In genomic region chr12:112381898-112382796, GRCh38 we compare ENCODE assay signal across 8 cellular contexts. TPM values are rescaled to one million over a fixed set of nuclear protein-coding genes. Genes with fewer than 3 reads are reported as not detected.
A peak's percentile ranks its signal among the peaks of the same experiment; 100 is the strongest.
DNase-seq lines count a peak whose midpoint lies in the region; ATAC-seq, FAIRE-seq and TF ChIP-seq lines count a peak whose summit lies in the region.

Gene HECTD4, minus strand, starts transcription at chr12:112382431. Its CDS starts 303 bp downstream, at chr12:112382128.

- peaks cover 3% of the 10 kb centered on the region for H3K9me1 ChIP-seq in keratinocyte (ENCODE audit: control insufficient read depth, extremely low read depth, insufficient read depth, low read length)

- H3K4me3 Mint-ChIP-seq in central memory CD8-positive, alpha-beta T cell, result peak within 1 kb of the TSS; percentile 88

- peak within 1 kb of the TSS; percentile 89 for H2AFZ ChIP-seq in keratinocyte (ENCODE audit: control insufficient read depth, low read length)

- peak within 1 kb of the TSS; percentile 60 for H3K27ac ChIP-seq in keratinocyte (ENCODE audit: control insufficient read depth, insufficient read depth, low read length)

- H3K4me1 ChIP-seq in keratinocyte (ENCODE audit: control insufficient read depth, extremely low read depth, insufficient read depth, low read length), result peaks cover 7% of the 10 kb centered on the region

- H3K79me2 ChIP-seq in keratinocyte (ENCODE audit: control insufficient read depth, insufficient read depth, low read length), result peaks cover 36% of the 10 kb centered on the region

- H3K27me3 Mint-ChIP-seq in central memory CD8-positive, alpha-beta T cell, result no peaks in the 10 kb centered on the region

- no peaks in the 10 kb centered on the region for H3K9me3 ChIP-seq in keratinocyte (ENCODE audit: control insufficient read depth, low read depth, low read length)

- H3K9ac ChIP-seq in keratinocyte (ENCODE audit: control insufficient read depth, extremely low read depth, insufficient read depth, low read length), result peak within 1 kb of the TSS; percentile 77

- peaks cover 23% of the 10 kb centered on the region for H3K4me1 Mint-ChIP-seq in central memory CD8-positive, alpha-beta T cell

- H3K9me3 Mint-ChIP-seq in central memory CD8-positive, alpha-beta T cell, result no peaks in the 10 kb centered on the region

- H3K4me3 ChIP-seq in AG09309 (ENCODE audit: control insufficient read depth, low read depth, low read length), result peak within 1 kb of the TSS; percentile 84
- peak within 1 kb of the TSS; percentile 48 to 72 (median 69) for H3K4me3 ChIP-seq in keratinocyte (ENCODE audit: control insufficient read depth in 2 of 3, extremely low read depth in 1 of 3, insufficient read depth in 2 of 3, low read depth in 1 of 3, low read length in 3 of 3)

- H3K27me3 ChIP-seq in keratinocyte (ENCODE audit: control insufficient read depth, extremely low read depth, insufficient read depth, low read length), result no peaks in the 10 kb centered on the region

- dilution Hi-C loops in keratinocyte (cut with MboI; ENCODE audit: extremely low pct_ligation_motif_present, low sequenced_read_pairs), result no loop called here

- H3K27ac Mint-ChIP-seq in central memory CD8-positive, alpha-beta T cell (ENCODE audit: low read depth), result peak within 1 kb of the TSS; percentile 92

- no peak for FAIRE-seq in keratinocyte (lab: Jason Lieb, UNC)

- ATAC-seq in GM19025 (IDR thresholded peaks at IDR 0.05; ENCODE audit: low read depth, unreplicated experiment) (peak; percentile 88), HG03280 (IDR thresholded peaks at IDR 0.05; ENCODE audit: unreplicated experiment) (peak; percentile 93)
- ATAC-seq in activated CD4-positive, CD25-positive, alpha-beta regulatory T cell treated with anti-CD3 and anti-CD28 coated beads, Interleukin-2, amount 50 U/mL, for 24 hours, result peak; percentile 97 to 98
- peak; percentile 94 for ATAC-seq in central memory CD8-positive, alpha-beta T cell (replicated peaks; ENCODE audit: extremely low read depth, poor library complexity, severe bottlenecking)

- no peaks in the 10 kb centered on the region for H4K20me1 ChIP-seq in keratinocyte (ENCODE audit: control insufficient read depth, extremely low read depth, insufficient read depth, low read length)

- peak within 1 kb of the TSS; percentile 96 for H3K4me2 ChIP-seq in keratinocyte (ENCODE audit: control insufficient read depth, extremely low read depth, insufficient read depth, low read depth, low read length)

- DNase-seq in AG09309 (ENCODE audit: low read depth), result no peak
- DNase-seq in NCI-H446 treated with DMSO at 0.1 percent for 48 hours (lab: John Stamatoyannopoulos, UW), result peak; percentile 64
- peak; percentile 79 to 84 for DNase-seq in central memory CD8-positive, alpha-beta T cell (ENCODE audit: low spot score in 2 of 2)
- DNase-seq in keratinocyte (ENCODE audit: low read depth, low spot score), result no peak
- peak; percentile 82 to 95 (median 91) for DNase-seq in stimulated activated CD4-positive, alpha-beta T cell treated with anti-CD3 and anti-CD28 coated beads, Interleukin-12 subunit alpha, Interleukin-12 subunit beta, amount 100 ng/mL, for 48 hours (ENCODE audit: low read depth in 2 of 3, low spot score in 1 of 3)

- peaks cover 10% of the 10 kb centered on the region for H3K36me3 Mint-ChIP-seq in central memory CD8-positive, alpha-beta T cell (ENCODE audit: insufficient read depth)

- no peak for TF ChIP-seq CTCF in AG09309 (IDR thresholded peaks at IDR 0.05; ENCODE audit: control insufficient read depth, insufficient read depth, low read depth, low read length, missing control alignments)
- no peak for TF ChIP-seq CTCF in keratinocyte (optimal IDR thresholded peaks at IDR 0.05 in 1 of 3, IDR thresholded peaks at IDR 0.05 in 1 of 3, conservative IDR thresholded peaks at IDR 0.05 in 1 of 3; ENCODE audit: extremely low read depth in 1 of 3, insufficient read depth in 2 of 3, low read length in 3 of 3)

- no peaks in the 10 kb centered on the region for H3K36me3 ChIP-seq in keratinocyte (ENCODE audit: control insufficient read depth in 2 of 2, extremely low read depth in 1 of 2, insufficient read depth in 2 of 2, low read length in 2 of 2)

RNA-seq across cellular contexts. Expression of gene HECTD4, which starts in this region (rescaled TPM):
- polyA plus RNA-seq in keratinocyte, result 5.2 to 7.5 TPM (median 7.3 TPM) in 3 replicates
- 12.9 TPM for polyA plus RNA-seq in keratinocyte (2011; ENCODE audit: low read depth)
- polyA plus RNA-seq in keratinocyte (2011; cell fraction: cytosol; rRNA removed), result 4.5 and 5.9 TPM in 2 replicates
- 38.7 and 45.8 TPM in 2 replicates for polyA plus RNA-seq in keratinocyte (2011; cell fraction: nucleus; rRNA removed)
- polyA plus RNA-seq in keratinocyte (2012; ENCODE audit: low replicate concordance), result 11.0 and 17.3 TPM in 2 replicates
- 20.4 to 38.1 TPM (median 32.3 TPM) in 3 replicates for polyA minus RNA-seq in keratinocyte
- 5.4 TPM for polyA minus RNA-seq in keratinocyte (2011; cell fraction: cytosol; rRNA and poly(A)+ RNA removed)
- polyA minus RNA-seq in keratinocyte (2011; cell fraction: nucleus; rRNA and poly(A)+ RNA removed), result 48.7 and 93.1 TPM in 2 replicates

Comparison
In these comparisons a context has a peak if more than half of its experiments do, and no peak if none do; other contexts are left out.
1. DNase-seq: peak in NCI-H446 treated with DMSO at 0.1 percent for 48 hours (single experiment), central memory CD8-positive, alpha-beta T cell (2 of 2) and stimulated activated CD4-positive, alpha-beta T cell treated with anti-CD3 and anti-CD28 coated beads, Interleukin-12 subunit alpha, Interleukin-12 subunit beta, amount 100 ng/mL, for 48 hours (3 of 3); none in AG09309 (single experiment) and keratinocyte (single experiment).
2. Peak in every context shown above with its lines, with median percentiles within 50 percentile points of each other: ATAC-seq.